In genomic region chr12:122081108-122081696, GRCh38 we compare ENCODE assay signal across 8 cellular contexts. TPM values are rescaled to one million over a fixed set of nuclear protein-coding genes. Genes with fewer than 3 reads are reported as not detected.
A peak's percentile ranks its signal among the peaks of the same experiment; 100 is the strongest.
DNase-seq lines count a peak whose midpoint lies in the region; ATAC-seq and TF ChIP-seq lines count a peak whose summit lies in the region.

No MANE protein-coding gene starts in this region.

- RAD21 ChIA-PET in HCT116 (lab: Charles Lee; ENCODE audit: low non-redundant PET in 1 of 2, low total read pairs in 2 of 2, uncharacterized antibody in 2 of 2, unreplicated experiment in 2 of 2): no interaction called here

- POLR2A ChIA-PET in HCT116 (lab: Charles Lee): interaction anchor here (1.1 to 1.3 kb wide), 2 partner anchors 31 to 42 kb away, joined by 3 read pairs; no protein-coding TSS in a partner anchor

- H3K4me1 ChIP-seq in HCT116 (ENCODE audit: control insufficient read depth in 1 of 2, insufficient read depth in 2 of 2, low read length in 2 of 2): peaks cover 17 to 30% of the 10 kb centered on the region in 2 experiments

- ATAC-seq in HCT116 (no peak), HG02973 (IDR thresholded peaks at IDR 0.05; ENCODE audit: unreplicated experiment) (no peak)

- H3K79me2 ChIP-seq in HCT116 (ENCODE audit: insufficient read depth, low read length): peaks cover 73% of the 10 kb centered on the region

- H3K4me3 ChIP-seq in HCT116 (replicated peaks in 1 of 2; ENCODE audit: low read depth in 1 of 2, low read length in 2 of 2) (no peak overlapping the region), WI38 (ENCODE audit: low read depth, low read length) (peak overlapping the region; percentile 74), fibroblast of the aortic adventitia (ENCODE audit: low read depth, low read length) (peak overlapping the region; percentile 89), retinal pigment epithelial cell (ENCODE audit: low read length) (peak overlapping the region; percentile 70)

- CTCF ChIA-PET in HCT116 (lab: Charles Lee): no interaction called here

- no peaks in the 10 kb centered on the region for H3K9me2 ChIP-seq in HCT116 (ENCODE audit: insufficient read depth)

- TF ChIP-seq POLR2A in HCT116 (IDR thresholded peaks at IDR 0.05; ENCODE audit: borderline replicate concordance, extremely low read depth, insufficient read depth, insufficient read length): no peak

- intact Hi-C loops in HCT116 (cut with micrococcal nuclease): no loop called here

- no peaks in the 10 kb centered on the region for H3K9me3 ChIP-seq in HCT116 (ENCODE audit: control insufficient read depth in 1 of 2, insufficient read depth in 1 of 2, low read depth in 1 of 2, low read length in 2 of 2)

- no peak overlapping the region for H3K27ac ChIP-seq in HCT116 (ENCODE audit: low read depth, low read length)

- DNase-seq in HCT116 (ENCODE audit: low read depth, low spot score): no peak
- peak; percentile 88 for DNase-seq in fibroblast of the aortic adventitia (ENCODE audit: low read depth)
- DNase-seq in retinal pigment epithelial cell (ENCODE audit: low read depth): no peak
- no peak for DNase-seq in SK-N-DZ (ENCODE audit: low spot score)
- no peak for DNase-seq in effector CD4-positive, alpha-beta T cell
- no peak for DNase-seq in NCI-H524 (lab: John Stamatoyannopoulos, UW)

- TF ChIP-seq CTCF in HCT116 (IDR thresholded peaks at IDR 0.05 in 2 of 3, conservative IDR thresholded peaks at IDR 0.05 in 1 of 3; ENCODE audit: borderline replicate concordance in 1 of 3, insufficient read depth in 1 of 3, low read depth in 2 of 3, low read length in 2 of 3): no peak
- no peak for TF ChIP-seq CTCF in WI38 (IDR thresholded peaks at IDR 0.05; ENCODE audit: low read depth, low read length)
- TF ChIP-seq CTCF in fibroblast of the aortic adventitia (IDR thresholded peaks at IDR 0.05; ENCODE audit: insufficient read depth, low read length): no peak
- no peak for TF ChIP-seq CTCF in retinal pigment epithelial cell (conservative IDR thresholded peaks at IDR 0.05; ENCODE audit: low read depth, low read length)

- H2AFZ ChIP-seq in HCT116 (ENCODE audit: low read depth, low read length, poor library complexity, severe bottlenecking): no peak overlapping the region

- no peaks in the 10 kb centered on the region for H4K20me1 ChIP-seq in HCT116 (ENCODE audit: insufficient read depth)

- peak overlapping the region; percentile 89 for H3K4me2 ChIP-seq in HCT116 (ENCODE audit: low read length)

- H3K36me3 ChIP-seq in HCT116 (ENCODE audit: control insufficient read depth in 1 of 2, insufficient read depth in 2 of 2, low read length in 2 of 2): peaks cover 12 to 17% of the 10 kb centered on the region in 2 experiments; a peak in 3 of 4 replicates

- H3K9ac ChIP-seq in HCT116 (ENCODE audit: low read length): no peak overlapping the region

- no peaks in the 10 kb centered on the region for H3K27me3 ChIP-seq in HCT116 (ENCODE audit: insufficient read depth, low read length)

- no peak for TF ChIP-seq RAD21 in HCT116 (IDR thresholded peaks at IDR 0.05; ENCODE audit: low read depth)

- no TSS peak for BruUV-seq in HCT116 (replicated peaks; lab: Mats Ljungman, UMichigan)

TF ChIP-seq in HCT116, 20 proteins besides CTCF, POLR2A, EP300 and RAD21:
- TF ChIP-seq SP1 (IDR thresholded peaks at IDR 0.05; ENCODE audit: low read depth) (no peak), ELF1 (IDR thresholded peaks at IDR 0.05; ENCODE audit: borderline replicate concordance, low read depth) (no peak), ZFX (IDR thresholded peaks at IDR 0.05) (no peak), EZH2phosphoT487 (IDR thresholded peaks at IDR 0.05; ENCODE audit: borderline replicate concordance) (no peak), EZH2 (IDR thresholded peaks at IDR 0.05) (no peak), FOSL1 (IDR thresholded peaks at IDR 0.05; ENCODE audit: low read depth) (no peak), CEBPB (IDR thresholded peaks at IDR 0.05; ENCODE audit: low read depth) (no peak), SIN3A (IDR thresholded peaks at IDR 0.05; ENCODE audit: low read depth) (no peak), POLR2AphosphoS5 (IDR thresholded peaks at IDR 0.05; ENCODE audit: low read depth, low read length) (no peak), CBX3 (IDR thresholded peaks at IDR 0.05; ENCODE audit: low read depth) (no peak), REST (IDR thresholded peaks at IDR 0.05; ENCODE audit: low read depth) (no peak), ZNF274 (IDR thresholded peaks at IDR 0.05; ENCODE audit: low read depth, low read length) (no peak), MAX (IDR thresholded peaks at IDR 0.05) (no peak), TCF7L2 (IDR thresholded peaks at IDR 0.05; ENCODE audit: borderline replicate concordance, extremely low read depth, insufficient read depth, insufficient read length) (no peak), YY1 (IDR thresholded peaks at IDR 0.05; ENCODE audit: extremely low read depth, insufficient replicate concordance, low read depth, low read length) (no peak), SRF (IDR thresholded peaks at IDR 0.05; ENCODE audit: low read depth) (no peak), EGR1 (IDR thresholded peaks at IDR 0.05; ENCODE audit: low read depth) (no peak)
- TF ChIP-seq, protein P1, sequence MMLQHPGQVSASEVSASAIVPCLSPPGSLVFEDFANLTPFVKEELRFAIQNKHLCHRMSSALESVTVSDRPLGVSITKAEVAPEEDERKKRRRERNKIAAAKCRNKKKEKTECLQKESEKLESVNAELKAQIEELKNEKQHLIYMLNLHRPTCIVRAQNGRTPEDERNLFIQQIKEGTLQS (IDR thresholded peaks at IDR 0.05): no peak
- TF ChIP-seq, protein P2, sequence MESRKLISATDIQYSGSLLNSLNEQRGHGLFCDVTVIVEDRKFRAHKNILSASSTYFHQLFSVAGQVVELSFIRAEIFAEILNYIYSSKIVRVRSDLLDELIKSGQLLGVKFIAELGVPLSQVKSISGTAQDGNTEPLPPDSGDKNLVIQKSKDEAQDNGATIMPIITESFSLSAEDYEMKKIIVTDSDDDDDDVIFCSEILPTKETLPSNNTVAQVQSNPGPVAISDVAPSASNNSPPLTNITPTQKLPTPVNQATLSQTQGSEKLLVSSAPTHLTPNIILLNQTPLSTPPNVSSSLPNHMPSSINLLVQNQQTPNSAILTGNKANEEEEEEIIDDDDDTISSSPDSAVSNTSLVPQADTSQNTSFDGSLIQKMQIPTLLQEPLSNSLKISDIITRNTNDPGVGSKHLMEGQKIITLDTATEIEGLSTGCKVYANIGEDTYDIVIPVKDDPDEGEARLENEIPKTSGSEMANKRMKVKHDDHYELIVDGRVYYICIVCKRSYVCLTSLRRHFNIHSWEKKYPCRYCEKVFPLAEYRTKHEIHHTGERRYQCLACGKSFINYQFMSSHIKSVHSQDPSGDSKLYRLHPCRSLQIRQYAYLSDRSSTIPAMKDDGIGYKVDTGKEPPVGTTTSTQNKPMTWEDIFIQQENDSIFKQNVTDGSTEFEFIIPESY (IDR thresholded peaks at IDR 0.05; ENCODE audit: extremely low read depth, insufficient replicate concordance, low read length): no peak

RNA-seq across cellular contexts. Expression of gene MLXIP, which starts 2.6 kb away (rescaled TPM):
- total RNA-seq in HCT116 (2021; ENCODE audit: unreplicated experiment) (46.3 TPM), fibroblast of the aortic adventitia (ENCODE audit: low replicate concordance) (8.3 and 15.4 TPM in 2 replicates)
- 26.2 and 26.3 TPM in 2 replicates for polyA plus RNA-seq in HCT116 (2012)
- 15.9 and 17.4 TPM in 2 replicates for polyA plus RNA-seq in SK-N-DZ (2014; cell fraction: cytosol; rRNA removed)
- 19.5 and 42.0 TPM in 2 replicates for polyA plus RNA-seq in SK-N-DZ (2014; cell fraction: nucleus; rRNA removed)

RNA-seq across cellular contexts. Expression of gene BCL7A, which starts 59.5 kb away (rescaled TPM):
- 14.2 TPM for total RNA-seq in HCT116 (2021; ENCODE audit: unreplicated experiment)
- polyA plus RNA-seq in HCT116 (2012): 9.7 and 10.5 TPM in 2 replicates
- 3.2 and 12.2 TPM in 2 replicates for total RNA-seq in fibroblast of the aortic adventitia (ENCODE audit: low replicate concordance)
- polyA plus RNA-seq in SK-N-DZ (2014; cell fraction: cytosol; rRNA removed): 57.4 and 60.7 TPM in 2 replicates
- polyA plus RNA-seq in SK-N-DZ (2014; cell fraction: nucleus; rRNA removed): 21.8 and 23.0 TPM in 2 replicates

Comparison
In these comparisons a context has a peak if more than half of its experiments do, and no peak if none do; other contexts are left out.
1. H3K4me3 ChIP-seq: peak in WI38 (single experiment), fibroblast of the aortic adventitia (single experiment) and retinal pigment epithelial cell (single experiment); none in HCT116 (0 of 2).